23 cellular contexts compared by ENCODE assay signal in the genomic region with DNA sequence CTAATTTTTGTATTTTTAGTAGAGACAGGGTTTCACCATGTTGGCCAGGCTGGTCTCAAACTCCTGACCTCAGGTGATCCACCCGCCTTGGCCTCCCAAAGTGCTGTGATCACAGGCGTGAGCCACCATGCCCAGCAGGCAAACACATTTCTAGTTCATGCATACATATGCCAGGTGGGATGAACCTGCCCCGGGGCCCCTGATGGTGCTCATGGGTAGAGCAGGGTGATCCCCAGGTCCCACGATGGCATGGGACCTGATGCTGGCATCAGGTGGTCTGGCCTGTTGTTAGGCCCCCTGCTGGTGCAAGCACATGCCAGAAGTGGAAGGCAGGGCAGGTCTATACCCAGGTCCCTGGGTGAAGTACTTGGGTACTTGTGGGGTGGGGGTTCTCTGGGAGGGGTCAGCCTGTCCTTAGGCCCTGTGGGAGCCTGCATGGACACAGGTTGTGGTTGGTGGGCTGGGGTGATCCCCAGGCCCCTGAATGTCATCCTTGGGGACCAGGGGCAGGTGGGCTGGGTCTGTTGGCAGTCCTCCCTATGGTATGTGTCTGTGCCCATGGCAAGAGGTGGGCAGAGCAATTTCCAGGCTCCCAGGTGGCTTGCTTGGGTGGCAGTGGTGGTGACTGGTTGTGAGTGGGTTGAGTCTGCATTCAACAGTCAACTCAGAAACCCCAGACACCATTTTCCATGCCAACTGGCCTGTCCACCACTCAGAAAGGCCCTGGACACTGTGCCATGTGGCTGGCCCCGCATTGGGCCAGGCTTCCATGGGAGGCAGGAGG. TPM values are rescaled to one million over a fixed set of nuclear protein-coding genes. Genes with fewer than 3 reads are reported as not detected.
DNase-seq lines count a peak whose midpoint lies in the region; ATAC-seq and TF ChIP-seq lines count a peak whose summit lies in the region.
"Had no signal": no experiment of that assay in that cellular context is flagged by ENCODE, and none has a peak within 500 bp of the region (broad histone marks: within the 10 kb centered on the region; RNA-seq: fewer than 3 reads in every experiment).

No MANE protein-coding gene starts in this region.

- H3K9me3 ChIP-seq in adrenal gland (replicated peaks in 1 of 3) (no peaks in the 10 kb centered on the region), BE2C (no peaks in the 10 kb centered on the region)

- WGBS in adrenal gland, 4 donors = 94 to 100% (median 96%) methylated on average over 3 to 5 of the region's 5 CpGs

- DNase-seq in AG20443 (ENCODE audit: low spot score) = peak; percentile 6
- peak; percentile 28 for DNase-seq in D341Med (ENCODE audit: low spot score)
- DNase-seq in adrenal gland = peak in 1 of 7 donors; percentile 13
- DNase-seq in sciatic nerve (ENCODE audit: low spot score) = peak; percentile 25
- no peak for DNase-seq in DMS 273 (lab: John Stamatoyannopoulos, UW; ENCODE audit: unreplicated experiment)
- DNase-seq in BE2C = no peak
- no peak for DNase-seq in iPS-NIHi11 (ENCODE audit: low spot score)
- DNase-seq: ACHN; AML-193; GDM1; GOT3; NCI-H1105 treated with DMSO at 0.1 percent for 48 hours; NCI-H1694 treated with DMSO at 0.1 percent for 48 hours; NCI-H510A; NCI-H748 treated with DMSO at 0.1 percent for 48 hours; NK-92 treated with Interleukin-12 subunit alpha and Interleukin-12 subunit beta, amount 100 ng/mL, for 24 hours; SHP77 had no signal

- H3K36me3 ChIP-seq in adrenal gland (replicated peaks in 1 of 2) = no peaks in the 10 kb centered on the region
- H3K36me3 ChIP-seq in BE2C = peaks cover 9% of the 10 kb centered on the region; the same call in 1 of the 2 replicates

- H3K27me3 ChIP-seq in adrenal gland (no peaks in the 10 kb centered on the region), BE2C (no peaks in the 10 kb centered on the region)

- H3K4me1 ChIP-seq in adrenal gland (replicated peaks in 1 of 2) (peaks cover 4 to 14% of the 10 kb centered on the region in 2 donors), BE2C (no peaks in the 10 kb centered on the region)

- H3K4me3 ChIP-seq in adrenal gland = no peak overlapping the region
- no peak overlapping the region for H3K4me3 ChIP-seq in BE2C (ENCODE audit: low read depth, low read length)
- H3K4me3 ChIP-seq: GM12878, K562, SK-N-MC had no signal

- no peak for ATAC-seq in sciatic nerve
- ATAC-seq: GM12878, HCT116, K562 had no signal

- TF ChIP-seq POLR2A in adrenal gland (IDR thresholded peaks at IDR 0.05) = no peak

- intact Hi-C loops in adrenal gland (cut with DNase I) = no loop called here
- intact Hi-C loops in sciatic nerve (cut with DNase I) = no loop called here

- TF ChIP-seq CTCF in adrenal gland (IDR thresholded peaks at IDR 0.05) (no peak), BE2C (IDR thresholded peaks at IDR 0.05; ENCODE audit: low read depth, low read length) (no peak; the same call in 1 of the 2 replicates)

- H3K27ac ChIP-seq in adrenal gland = peak overlapping the region in 4 of 5 donors; percentile 33 to 75 (median 65)
- H3K27ac ChIP-seq: SK-N-MC had no signal

RNA-seq across cellular contexts. Expression of a gene that starts 9.6 kb away (rescaled TPM):
- 1 to 10 TPM in 1 of 8 donors, not detected in 7; 3.1 TPM for total RNA-seq in adrenal gland
- polyA plus RNA-seq in adrenal gland = under 1 TPM in 2 of 3 donors, not detected in 1; 0.84 to 0.88 TPM
- total RNA-seq in sciatic nerve = 1.2 TPM
- 4.9 TPM for polyA plus RNA-seq in BE2C (2012; ENCODE audit: insufficient read depth, insufficient read length, low read depth)
- total RNA-seq: Daoy, K562 had no signal
- polyA plus RNA-seq: K562 had no signal

RNA-seq across cellular contexts. Expression of a gene that starts 49.1 kb away (rescaled TPM):
- total RNA-seq in adrenal gland = 1 to 10 TPM in 1 of 8 donors, under 1 TPM in 2, not detected in 5; 0.26 to 1.6 (median 0.54) TPM
- polyA plus RNA-seq in adrenal gland = 1 to 10 TPM in 2 of 3 donors, under 1 TPM in 1; 0.51 to 6.0 (median 1.0) TPM
- total RNA-seq in sciatic nerve = 1.3 TPM
- polyA plus RNA-seq in BE2C (2012; ENCODE audit: insufficient read depth, insufficient read length, low read depth) = not detected
- total RNA-seq: Daoy, GM12878 had no signal
- polyA plus RNA-seq: CD14-positive monocyte, GM12878 had no signal

Comparison
In these comparisons a context has a peak if more than half of its experiments do, and no peak if none do; other contexts are left out.
1. DNase-seq: peak in AG20443 (single experiment), D341Med (single experiment) and sciatic nerve (single experiment); none in DMS 273 (single experiment), BE2C (single experiment) and iPS-NIHi11 (single experiment).